Comparison of ENCODE assay signal across 17 cellular contexts in the genomic region with DNA sequence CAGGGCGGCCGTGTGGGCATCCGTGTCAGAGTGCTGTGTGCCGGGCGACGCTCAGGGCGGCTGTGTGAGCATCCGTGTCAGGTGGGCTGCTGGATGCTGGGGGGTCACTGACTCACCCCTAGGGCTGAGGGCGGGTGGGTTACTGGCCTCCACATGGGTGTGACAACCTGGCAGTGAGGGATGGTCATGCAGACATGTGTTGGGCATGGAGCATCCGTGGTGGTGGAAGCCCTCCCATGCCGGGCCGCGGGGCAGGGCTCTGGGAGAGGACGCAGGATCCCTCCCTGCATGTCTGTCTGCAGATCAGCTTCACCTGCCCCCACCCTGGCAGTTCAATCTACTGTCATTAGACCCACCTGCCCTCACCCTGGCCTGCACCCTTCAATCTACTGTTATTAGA. TPM values are rescaled to one million over a fixed set of nuclear protein-coding genes. Genes with fewer than 3 reads are reported as not detected.
DNase-seq lines count a peak whose midpoint lies in the region; ATAC-seq, FAIRE-seq and TF ChIP-seq lines count a peak whose summit lies in the region.
"Had no signal": no experiment of that assay in that cellular context is flagged by ENCODE, and none has a peak within 500 bp of the region (broad histone marks: within the 10 kb centered on the region; RNA-seq: fewer than 3 reads in every experiment).

No MANE protein-coding gene starts in this region.

- intact Hi-C loops in Right ventricle myocardium superior (cut with DNase I) (no loop called here), heart right ventricle (cut with DNase I) (no loop called here), upper lobe of right lung (cut with DNase I) (no loop called here)
- intact Hi-C loops in dendritic cell treated with granulocyte-macrophage colony-stimulating factor and Interleukin-4, amounts not matched to agents 40 ng/mL and 50 ng/mL, for 4 days (cut with micrococcal nuclease): no loop called here

- no peaks in the 10 kb centered on the region for H3K36me3 ChIP-seq in heart right ventricle
- no peaks in the 10 kb centered on the region for H3K36me3 ChIP-seq in upper lobe of right lung

- H3K27me3 ChIP-seq in heart right ventricle (peaks cover 0 to 16% (median 3%) of the 10 kb centered on the region in 7 donors), upper lobe of right lung (no peaks in the 10 kb centered on the region)

- TF ChIP-seq CTCF in heart right ventricle (IDR thresholded peaks at IDR 0.05) (no peak), osteocyte (IDR thresholded peaks at IDR 0.05) (no peak), upper lobe of right lung (IDR thresholded peaks at IDR 0.05) (no peak)

- H3K9me3 ChIP-seq in heart right ventricle: no peaks in the 10 kb centered on the region
- H3K9me3 ChIP-seq in upper lobe of right lung: no peaks in the 10 kb centered on the region

- H3K27me3 Mint-ChIP-seq in dendritic cell treated with granulocyte-macrophage colony-stimulating factor and Interleukin-4, amounts not matched to agents 40 ng/mL and 50 ng/mL, for 4 days: peaks cover 32% of the 10 kb centered on the region
- H3K27me3 Mint-ChIP-seq in osteocyte (ENCODE audit: unreplicated experiment): peaks cover 3% of the 10 kb centered on the region
- H3K27me3 Mint-ChIP-seq in activated CD8-positive, alpha-beta T cell treated with anti-CD3 and anti-CD28 coated beads, Interleukin-2, amount 10 ng/mL, durations not matched to agents 7 days and 5 days (ENCODE audit: low read depth): peaks cover 12% of the 10 kb centered on the region

- DNase-seq in Right ventricle myocardium superior: peak; percentile 6
- DNase-seq in heart right ventricle: no peak
- DNase-seq in osteocyte (ENCODE audit: extremely low spot score, unreplicated experiment): peak; percentile 79
- peak; percentile 45 for DNase-seq in upper lobe of right lung
- DNase-seq in RCC 7860 (ENCODE audit: low spot score): no peak
- no peak for DNase-seq in activated CD8-positive, alpha-beta T cell treated with anti-CD3 and anti-CD28 coated beads, Interleukin-2, amount 10 ng/mL, durations not matched to agents 7 days and 5 days
- DNase-seq: AML-193; Calu3; CD4-positive, CD25-positive, alpha-beta regulatory T cell; NCI-H1436 treated with DMSO at 0.1 percent for 48 hours; NCI-H345; PC-3 had no signal

- H3K4me3 Mint-ChIP-seq in dendritic cell treated with granulocyte-macrophage colony-stimulating factor and Interleukin-4, amounts not matched to agents 40 ng/mL and 50 ng/mL, for 4 days: no peak overlapping the region
- H3K4me3 Mint-ChIP-seq in osteocyte (ENCODE audit: unreplicated experiment): no peak overlapping the region
- H3K4me3 Mint-ChIP-seq in activated CD8-positive, alpha-beta T cell treated with anti-CD3 and anti-CD28 coated beads, Interleukin-2, amount 10 ng/mL, durations not matched to agents 7 days and 5 days: no peak overlapping the region
- H3K4me3 Mint-ChIP-seq: CD4-positive, CD25-positive, alpha-beta regulatory T cell; IgD-negative memory B cell had no signal

- no peaks in the 10 kb centered on the region for H3K36me3 Mint-ChIP-seq in dendritic cell treated with granulocyte-macrophage colony-stimulating factor and Interleukin-4, amounts not matched to agents 40 ng/mL and 50 ng/mL, for 4 days (ENCODE audit: low read depth)
- H3K36me3 Mint-ChIP-seq in osteocyte (ENCODE audit: unreplicated experiment): no peaks in the 10 kb centered on the region
- no peaks in the 10 kb centered on the region for H3K36me3 Mint-ChIP-seq in activated CD8-positive, alpha-beta T cell treated with anti-CD3 and anti-CD28 coated beads, Interleukin-2, amount 10 ng/mL, durations not matched to agents 7 days and 5 days (ENCODE audit: low read depth)
- H3K36me3 Mint-ChIP-seq: CD4-positive, CD25-positive, alpha-beta regulatory T cell; IgD-negative memory B cell had no signal

- no peak overlapping the region for H3K27ac ChIP-seq in heart right ventricle
- H3K27ac ChIP-seq in upper lobe of right lung: no peak overlapping the region

- H3K4me1 ChIP-seq in heart right ventricle (peaks cover 0 to 7% (median 0%) of the 10 kb centered on the region in 9 donors), upper lobe of right lung (no peaks in the 10 kb centered on the region)

- peak overlapping the region; percentile 57 for H3K27ac Mint-ChIP-seq in dendritic cell treated with granulocyte-macrophage colony-stimulating factor and Interleukin-4, amounts not matched to agents 40 ng/mL and 50 ng/mL, for 4 days
- H3K27ac Mint-ChIP-seq in osteocyte (ENCODE audit: unreplicated experiment): no peak overlapping the region
- H3K27ac Mint-ChIP-seq in activated CD8-positive, alpha-beta T cell treated with anti-CD3 and anti-CD28 coated beads, Interleukin-2, amount 10 ng/mL, durations not matched to agents 7 days and 5 days: no peak overlapping the region
- H3K27ac Mint-ChIP-seq: CD4-positive, CD25-positive, alpha-beta regulatory T cell; IgD-negative memory B cell had no signal

- POLR2A ChIA-PET in activated CD8-positive, alpha-beta T cell treated with anti-CD3 and anti-CD28 coated beads, Interleukin-2, amount 10 ng/mL, durations not matched to agents 7 days and 5 days (lab: Charles Lee): no interaction called here

- WGBS in heart right ventricle, 2 donors: 90 to 92% methylated on average over 14 of the region's 14 CpGs

- peaks cover 8% of the 10 kb centered on the region for H3K9me3 Mint-ChIP-seq in dendritic cell treated with granulocyte-macrophage colony-stimulating factor and Interleukin-4, amounts not matched to agents 40 ng/mL and 50 ng/mL, for 4 days
- H3K9me3 Mint-ChIP-seq in osteocyte (ENCODE audit: unreplicated experiment): no peaks in the 10 kb centered on the region
- no peaks in the 10 kb centered on the region for H3K9me3 Mint-ChIP-seq in activated CD8-positive, alpha-beta T cell treated with anti-CD3 and anti-CD28 coated beads, Interleukin-2, amount 10 ng/mL, durations not matched to agents 7 days and 5 days (ENCODE audit: insufficient read depth)
- H3K9me3 Mint-ChIP-seq: CD4-positive, CD25-positive, alpha-beta regulatory T cell; IgD-negative memory B cell had no signal

- ATAC-seq in Right ventricle myocardium superior (ENCODE audit: poor library complexity) (no peak), heart right ventricle (no peak), upper lobe of right lung (no peak), HG02678 (IDR thresholded peaks at IDR 0.05; ENCODE audit: unreplicated experiment) (no peak)
- no peak for ATAC-seq in activated CD8-positive, alpha-beta T cell treated with anti-CD3 and anti-CD28 coated beads, Interleukin-2, amount 10 ng/mL, durations not matched to agents 7 days and 5 days
- ATAC-seq: PC-3 had no signal

- peaks cover 28% of the 10 kb centered on the region for H3K4me1 Mint-ChIP-seq in dendritic cell treated with granulocyte-macrophage colony-stimulating factor and Interleukin-4, amounts not matched to agents 40 ng/mL and 50 ng/mL, for 4 days (ENCODE audit: low read depth)
- H3K4me1 Mint-ChIP-seq in osteocyte (ENCODE audit: unreplicated experiment): peaks cover 8% of the 10 kb centered on the region
- no peaks in the 10 kb centered on the region for H3K4me1 Mint-ChIP-seq in activated CD8-positive, alpha-beta T cell treated with anti-CD3 and anti-CD28 coated beads, Interleukin-2, amount 10 ng/mL, durations not matched to agents 7 days and 5 days (ENCODE audit: low read depth)
- H3K4me1 Mint-ChIP-seq: CD4-positive, CD25-positive, alpha-beta regulatory T cell; IgD-negative memory B cell had no signal

- no peak for FAIRE-seq in RCC 7860 (lab: Jason Lieb, UNC)
- FAIRE-seq: GM12892, GM19239 had no signal

- H3K4me3 ChIP-seq in heart right ventricle: no peak overlapping the region
- no peak overlapping the region for H3K4me3 ChIP-seq in upper lobe of right lung

- CTCF ChIA-PET in activated CD8-positive, alpha-beta T cell treated with anti-CD3 and anti-CD28 coated beads, Interleukin-2, amount 10 ng/mL, durations not matched to agents 7 days and 5 days (lab: Charles Lee): no interaction called here

RNA-seq across cellular contexts. Expression of gene METRNL, which starts 56.3 kb away (rescaled TPM):
- total RNA-seq in Right ventricle myocardium superior (70.3 TPM), heart right ventricle (10 to 100 TPM; 56.0 to 90.1 (median 70.9) TPM), osteocyte (214 and 217 TPM in 2 replicates), upper lobe of right lung (79.9 TPM)
- polyA plus RNA-seq in heart right ventricle: 100 to 1,000 TPM in 1 of 2 donors, 10 to 100 TPM in 1; 39.0 to 134 TPM
- total RNA-seq in activated CD8-positive, alpha-beta T cell treated with anti-CD3 and anti-CD28 coated beads, Interleukin-2, amount 10 ng/mL, durations not matched to agents 7 days and 5 days: 1 to 10 TPM; 3.0 to 4.8 TPM

Comparison
In these comparisons a context has a peak if more than half of its experiments do, and no peak if none do; other contexts are left out.
1. DNase-seq: peak in Right ventricle myocardium superior (single experiment), osteocyte (single experiment) and upper lobe of right lung (single experiment); none in heart right ventricle (0 of 2), RCC 7860 (single experiment) and activated CD8-positive, alpha-beta T cell treated with anti-CD3 and anti-CD28 coated beads, Interleukin-2, amount 10 ng/mL, durations not matched to agents 7 days and 5 days (single experiment).
2. RNA of gene METRNL, which starts 56.3 kb away (total RNA-seq): 214 to 217 TPM in osteocyte, 79.9 TPM in upper lobe of right lung (single experiment), 56.0 to 90.1 TPM in heart right ventricle and 70.3 TPM in Right ventricle myocardium superior (single experiment); 3.0 to 4.8 TPM in activated CD8-positive, alpha-beta T cell treated with anti-CD3 and anti-CD28 coated beads, Interleukin-2, amount 10 ng/mL, durations not matched to agents 7 days and 5 days; every median in the first group is over 4 times any median in the second.